ENCODE assay signal across 7 cellular contexts in genomic region chr4:35723973-35724372, GRCh38.
"Had no signal": no experiment of that assay in that cellular context is flagged by ENCODE, and none has a peak within 500 bp of the region (broad histone marks: within the 10 kb centered on the region; RNA-seq: fewer than 3 reads in every experiment).

No MANE protein-coding gene starts in this region.

- ATAC-seq: HepG2, K562 had no signal

- H3K4me3 ChIP-seq: K562 had no signal

- H3K4me3 Mint-ChIP-seq: IgD-negative memory B cell had no signal

- FAIRE-seq: HepG2, HTR-8/SVneo, K562 had no signal

- H3K36me3 Mint-ChIP-seq: IgD-negative memory B cell had no signal

- H3K27ac ChIP-seq: HL-60 had no signal

- H3K4me1 Mint-ChIP-seq: IgD-negative memory B cell had no signal

- DNase-seq: IMR-90, KBM-7 had no signal

- H3K27ac Mint-ChIP-seq: IgD-negative memory B cell had no signal

- H3K27me3 Mint-ChIP-seq: IgD-negative memory B cell had no signal
